Comparison of ENCODE assay signal across 3 cellular contexts in the genomic region with DNA sequence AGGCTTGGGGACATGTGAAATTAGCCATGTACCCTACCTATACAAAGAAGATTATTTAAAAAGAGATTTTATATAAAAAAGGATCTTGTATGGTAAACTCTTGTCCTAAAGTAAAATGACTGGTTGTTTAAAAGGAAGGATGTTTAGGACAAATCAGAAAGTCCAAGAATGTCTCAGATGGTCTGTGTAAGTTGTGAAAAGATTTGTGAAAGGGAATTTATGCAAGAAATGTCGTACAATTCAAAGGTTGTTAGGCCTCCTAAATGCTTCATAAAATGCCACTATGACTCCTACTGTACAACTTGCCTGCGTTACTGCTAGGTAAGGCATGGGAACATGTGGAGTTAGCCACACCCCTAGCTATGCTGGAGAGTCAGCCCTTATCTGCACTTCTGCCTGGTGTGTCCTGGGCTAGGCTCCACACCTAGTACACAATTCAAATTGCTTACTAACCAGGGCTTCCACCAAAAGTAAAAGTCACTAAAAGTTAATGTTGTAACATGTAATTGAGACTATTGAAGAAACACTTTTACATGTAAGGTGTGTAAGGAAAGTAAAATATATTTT.
A peak's percentile ranks its signal among the peaks of the same experiment; 100 is the strongest.
TF ChIP-seq lines count a peak whose summit lies in the region.

No MANE protein-coding gene starts in this region.

TF ChIP-seq in HEK293, 187 proteins besides CTCF, POLR2A, EP300 and RAD21:
- TF ChIP-seq ZNF549 (tag by site-specific recombination; IDR thresholded peaks at IDR 0.05) (0 out of 2 replicates have a peak, but pooled peaks have one; percentile 28), ZNF529 (tag by site-specific recombination; IDR thresholded peaks at IDR 0.05; ENCODE audit: insufficient replicate concordance) (peak; percentile 34), SETDB1 (IDR thresholded peaks at IDR 0.05; ENCODE audit: insufficient read length, low read length) (peak; percentile 97), GLIS2 (tag by site-specific recombination; IDR thresholded peaks at IDR 0.05) (no peak), ZNF140 (tag by site-specific recombination; IDR thresholded peaks at IDR 0.05) (no peak), TRIM28 (IDR thresholded peaks at IDR 0.05; ENCODE audit: borderline replicate concordance, low read length) (peak; percentile 92; the same call in 1 of the 2 replicates), ZNF423 (tag by site-specific recombination; IDR thresholded peaks at IDR 0.05) (no peak)
- TF ChIP-seq, protein P1, sequence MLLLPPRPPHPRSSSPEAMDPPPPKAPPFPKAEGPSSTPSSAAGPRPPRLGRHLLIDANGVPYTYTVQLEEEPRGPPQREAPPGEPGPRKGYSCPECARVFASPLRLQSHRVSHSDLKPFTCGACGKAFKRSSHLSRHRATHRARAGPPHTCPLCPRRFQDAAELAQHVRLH (tag by site-specific recombination; IDR thresholded peaks at IDR 0.05): no peak

TF ChIP-seq in K562, 482 proteins besides CTCF, POLR2A, EP300 and RAD21 (continues in another document):
- TF ChIP-seq, protein P2, sequence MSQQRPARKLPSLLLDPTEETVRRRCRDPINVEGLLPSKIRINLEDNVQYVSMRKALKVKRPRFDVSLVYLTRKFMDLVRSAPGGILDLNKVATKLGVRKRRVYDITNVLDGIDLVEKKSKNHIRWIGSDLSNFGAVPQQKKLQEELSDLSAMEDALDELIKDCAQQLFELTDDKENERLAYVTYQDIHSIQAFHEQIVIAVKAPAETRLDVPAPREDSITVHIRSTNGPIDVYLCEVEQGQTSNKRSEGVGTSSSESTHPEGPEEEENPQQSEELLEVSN (IDR thresholded peaks at IDR 0.05; ENCODE audit: borderline replicate concordance in 1 of 2, extremely low read depth in 1 of 2, insufficient read depth in 1 of 2, insufficient read length in 1 of 2, low read depth in 1 of 2, low read length in 1 of 2, poor library complexity in 1 of 2, severe bottlenecking in 1 of 2): peak; percentile 22 to 45
- TF ChIP-seq, protein P3, sequence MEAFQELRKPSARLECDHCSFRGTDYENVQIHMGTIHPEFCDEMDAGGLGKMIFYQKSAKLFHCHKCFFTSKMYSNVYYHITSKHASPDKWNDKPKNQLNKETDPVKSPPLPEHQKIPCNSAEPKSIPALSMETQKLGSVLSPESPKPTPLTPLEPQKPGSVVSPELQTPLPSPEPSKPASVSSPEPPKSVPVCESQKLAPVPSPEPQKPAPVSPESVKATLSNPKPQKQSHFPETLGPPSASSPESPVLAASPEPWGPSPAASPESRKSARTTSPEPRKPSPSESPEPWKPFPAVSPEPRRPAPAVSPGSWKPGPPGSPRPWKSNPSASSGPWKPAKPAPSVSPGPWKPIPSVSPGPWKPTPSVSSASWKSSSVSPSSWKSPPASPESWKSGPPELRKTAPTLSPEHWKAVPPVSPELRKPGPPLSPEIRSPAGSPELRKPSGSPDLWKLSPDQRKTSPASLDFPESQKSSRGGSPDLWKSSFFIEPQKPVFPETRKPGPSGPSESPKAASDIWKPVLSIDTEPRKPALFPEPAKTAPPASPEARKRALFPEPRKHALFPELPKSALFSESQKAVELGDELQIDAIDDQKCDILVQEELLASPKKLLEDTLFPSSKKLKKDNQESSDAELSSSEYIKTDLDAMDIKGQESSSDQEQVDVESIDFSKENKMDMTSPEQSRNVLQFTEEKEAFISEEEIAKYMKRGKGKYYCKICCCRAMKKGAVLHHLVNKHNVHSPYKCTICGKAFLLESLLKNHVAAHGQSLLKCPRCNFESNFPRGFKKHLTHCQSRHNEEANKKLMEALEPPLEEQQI (IDR thresholded peaks at IDR 0.05): 0 out of 2 replicates have a peak, but pooled peaks have one; percentile 30
- TF ChIP-seq JUND (IDR thresholded peaks at IDR 0.05; ENCODE audit: borderline replicate concordance, low read depth, low read length) (peak; percentile 19; the same call in 1 of the 2 replicates), JUND (tag; IDR thresholded peaks at IDR 0.05; ENCODE audit: borderline replicate concordance, low read depth, low read length) (peak; percentile 48; the same call in 1 of the 3 replicates), TEAD1 (CRISPR knock-in tag; IDR thresholded peaks at IDR 0.05) (peak in 1 of 2 experiments; percentile 52; a peak in 1 of 4 replicates), CBX3 (IDR thresholded peaks at IDR 0.05; ENCODE audit: borderline replicate concordance in 1 of 2, low read length in 2 of 2) (peak in 1 of 2 experiments; percentile 92; a peak in 2 of 3 replicates), DPF2 (IDR thresholded peaks at IDR 0.05) (peak; percentile 75), L3MBTL2 (IDR thresholded peaks at IDR 0.05) (peak; percentile 45), SMARCA4 (IDR thresholded peaks at IDR 0.05) (peak; percentile 62), KLF13 (tag; IDR thresholded peaks at IDR 0.05; ENCODE audit: borderline replicate concordance, low read depth) (no peak), MYNN (IDR thresholded peaks at IDR 0.05) (no peak), MYNN (CRISPR knock-in tag; IDR thresholded peaks at IDR 0.05) (no peak), MYC (IDR thresholded peaks at IDR 0.05; ENCODE audit: low read depth, low read length) (peak; percentile 33; the same call in 1 of the 2 replicates), MYC (CRISPR knock-in tag; IDR thresholded peaks at IDR 0.05; ENCODE audit: borderline replicate concordance, low read depth) (no peak), NBN (IDR thresholded peaks at IDR 0.05; ENCODE audit: low read depth) (0 out of 2 replicates have a peak, but pooled peaks have one; percentile 33), KAT8 (IDR thresholded peaks at IDR 0.05; ENCODE audit: low read depth) (no peak), CC2D1A (IDR thresholded peaks at IDR 0.05) (no peak), SOX6 (IDR thresholded peaks at IDR 0.05) (peak; percentile 44; the same call in 1 of the 2 replicates), FIP1L1 (IDR thresholded peaks at IDR 0.05; ENCODE audit: low read depth, low read length, poor library complexity, severe bottlenecking) (no peak), PHB (CRISPR knock-in tag; IDR thresholded peaks at IDR 0.05) (no peak), RAD51 (IDR thresholded peaks at IDR 0.05; ENCODE audit: borderline replicate concordance, low read depth) (0 out of 2 replicates have a peak, but pooled peaks have one; percentile 23), TRIM24 (IDR thresholded peaks at IDR 0.05) (peak in 1 of 2 experiments; percentile 60; a peak in 1 of 4 replicates), ARNT (IDR thresholded peaks at IDR 0.05) (peak in 1 of 2 experiments; percentile 26; a peak in 1 of 4 replicates), ERF (CRISPR knock-in tag; IDR thresholded peaks at IDR 0.05) (0 out of 2 replicates have a peak, but pooled peaks have one; percentile 10), CXXC5 (CRISPR knock-in tag; IDR thresholded peaks at IDR 0.05) (peak; percentile 27; the same call in 1 of the 2 replicates), CBX1 (IDR thresholded peaks at IDR 0.05; ENCODE audit: low read depth) (0 out of 2 replicates have a peak, but pooled peaks have one; percentile 24), ATF7 (IDR thresholded peaks at IDR 0.05) (0 out of 2 replicates have a peak, but pooled peaks have one; percentile 36), TEAD4 (IDR thresholded peaks at IDR 0.05; ENCODE audit: low read length) (0 out of 2 replicates have a peak, but pooled peaks have one; percentile 11), TEAD4 (CRISPR knock-in tag; IDR thresholded peaks at IDR 0.05; ENCODE audit: borderline replicate concordance) (no peak)
- TF ChIP-seq, protein P4, sequence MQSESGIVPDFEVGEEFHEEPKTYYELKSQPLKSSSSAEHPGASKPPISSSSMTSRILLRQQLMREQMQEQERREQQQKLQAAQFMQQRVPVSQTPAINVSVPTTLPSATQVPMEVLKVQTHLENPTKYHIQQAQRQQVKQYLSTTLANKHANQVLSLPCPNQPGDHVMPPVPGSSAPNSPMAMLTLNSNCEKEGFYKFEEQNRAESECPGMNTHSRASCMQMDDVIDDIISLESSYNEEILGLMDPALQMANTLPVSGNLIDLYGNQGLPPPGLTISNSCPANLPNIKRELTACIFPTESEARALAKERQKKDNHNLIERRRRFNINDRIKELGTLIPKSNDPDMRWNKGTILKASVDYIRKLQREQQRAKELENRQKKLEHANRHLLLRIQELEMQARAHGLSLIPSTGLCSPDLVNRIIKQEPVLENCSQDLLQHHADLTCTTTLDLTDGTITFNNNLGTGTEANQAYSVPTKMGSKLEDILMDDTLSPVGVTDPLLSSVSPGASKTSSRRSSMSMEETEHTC (IDR thresholded peaks at IDR 0.05): no peak

TF ChIP-seq in HepG2, 621 proteins besides CTCF, POLR2A, EP300 and RAD21:
- no peak for TF ChIP-seq ZNF772 (CRISPR knock-in tag; IDR thresholded peaks at IDR 0.05)
- TF ChIP-seq ZNF224 (CRISPR knock-in tag; IDR thresholded peaks at IDR 0.05): no peak
- 0 out of 2 replicates have a peak, but pooled peaks have one; percentile 80 for TF ChIP-seq ZNF724P (CRISPR knock-in tag; IDR thresholded peaks at IDR 0.05; ENCODE audit: borderline replicate concordance)
